9 cellular contexts compared by ENCODE assay signal in genomic region chr10:86798636-86799035, GRCh38. TPM values are rescaled to one million over a fixed set of nuclear protein-coding genes. Genes with fewer than 3 reads are reported as not detected.
A peak's percentile ranks its signal among the peaks of the same experiment; 100 is the strongest.
DNase-seq lines count a peak whose midpoint lies in the region; ATAC-seq and TF ChIP-seq lines count a peak whose summit lies in the region.
"Had no signal": no experiment of that assay in that cellular context is flagged by ENCODE, and none has a peak within 500 bp of the region (broad histone marks: within the 10 kb centered on the region; RNA-seq: fewer than 3 reads in every experiment).

No MANE protein-coding gene starts in this region.

- in situ Hi-C loops in transverse colon (cut with MboI; ENCODE audit: low pct_ligation_motif_present in 1 of 4, low pct_unique_long_range_greater_than_20kb in 1 of 4, low sequenced_read_pairs in 3 of 4) = no loop called here

- H3K36me3 ChIP-seq in transverse colon = no peaks in the 10 kb centered on the region
- H3K36me3 ChIP-seq: BLaER1 had no signal

- intact Hi-C loops in activated naive CD4-positive, alpha-beta T cell treated with anti-CD3 and anti-CD28 coated beads for 36 hours (cut with micrococcal nuclease) = loop anchor here (2.0 to 5.0 kb wide), 2 partner anchors 42 to 86 kb away; partner anchors contain the start of gene BMPR1A
- intact Hi-C loops in transverse colon (cut with DNase I; ENCODE audit: low total_unique reads) (no loop called here), posterior cingulate gyrus (cut with DNase I) (no loop called here)

- TF ChIP-seq CTCF in transverse colon (IDR thresholded peaks at IDR 0.05) = no peak

- H3K9me3 ChIP-seq in transverse colon = no peaks in the 10 kb centered on the region
- H3K9me3 ChIP-seq: BLaER1 had no signal

- H3K27me3 Mint-ChIP-seq in activated naive CD4-positive, alpha-beta T cell treated with anti-CD3 and anti-CD28 coated beads for 36 hours (ENCODE audit: low read depth) = no peaks in the 10 kb centered on the region

- H3K4me1 Mint-ChIP-seq in activated naive CD4-positive, alpha-beta T cell treated with anti-CD3 and anti-CD28 coated beads for 36 hours (ENCODE audit: low read depth) = peaks cover 18% of the 10 kb centered on the region

- peak; percentile 72 for ATAC-seq in HG03280 (IDR thresholded peaks at IDR 0.05; ENCODE audit: unreplicated experiment)

- peaks cover 4 to 52% (median 21%) of the 10 kb centered on the region in 4 donors for H3K4me1 ChIP-seq in transverse colon
- H3K4me1 ChIP-seq: BLaER1 had no signal

- H3K36me3 Mint-ChIP-seq in activated naive CD4-positive, alpha-beta T cell treated with anti-CD3 and anti-CD28 coated beads for 36 hours (ENCODE audit: low read depth) = no peaks in the 10 kb centered on the region

- no peak for TF ChIP-seq EP300 in transverse colon (IDR thresholded peaks at IDR 0.05; ENCODE audit: low read depth)

- no peak overlapping the region for H3K4me3 Mint-ChIP-seq in activated naive CD4-positive, alpha-beta T cell treated with anti-CD3 and anti-CD28 coated beads for 36 hours

- H3K4me3 ChIP-seq in transverse colon = no peak overlapping the region
- H3K4me3 ChIP-seq: BLaER1 had no signal

- DNase-seq in activated naive CD4-positive, alpha-beta T cell treated with anti-CD3 and anti-CD28 coated beads for 36 hours = peak; percentile 19
- no peak for DNase-seq in activated naive CD4-positive, alpha-beta T cell treated with anti-CD3 and anti-CD28 coated beads, Interleukin-2, amount 50 U/mL, for 16 hours
- DNase-seq in caudate nucleus (lab: John Stamatoyannopoulos, UW) (no peak), transverse colon (no peak), posterior cingulate gyrus (no peak), DMS79 treated with DMSO at 0.1 percent for 48 hours (lab: John Stamatoyannopoulos, UW) (no peak)
- DNase-seq in activated effector memory CD4-positive, alpha-beta T cell treated with Interleukin-2 at 50 U/mL for 16 hours = no peak

- no peaks in the 10 kb centered on the region for H3K27me3 ChIP-seq in transverse colon
- H3K27me3 ChIP-seq: BLaER1 had no signal

- H3K27ac Mint-ChIP-seq in activated naive CD4-positive, alpha-beta T cell treated with anti-CD3 and anti-CD28 coated beads for 36 hours = no peak overlapping the region

- no peaks in the 10 kb centered on the region for H3K9me3 Mint-ChIP-seq in activated naive CD4-positive, alpha-beta T cell treated with anti-CD3 and anti-CD28 coated beads for 36 hours

- WGBS in transverse colon (ENCODE audit: low coverage in 1 of 2), 2 donors = 9 to 15% methylated on average over 1 of the region's 1 CpG

- TF ChIP-seq POLR2A in transverse colon (IDR thresholded peaks at IDR 0.05) = no peak

- CTCF ChIA-PET in activated naive CD4-positive, alpha-beta T cell treated with anti-CD3 and anti-CD28 coated beads for 36 hours (lab: Charles Lee) = interaction anchor here (0.6 to 0.9 kb wide), 4 partner anchors 10 to 141 kb away, joined by 3 to 5 read pairs (median 4); no protein-coding TSS in a partner anchor

- H3K27ac ChIP-seq in caudate nucleus (ENCODE audit: low read depth, low read length) = peak overlapping the region; percentile 48
- peak overlapping the region; percentile 14 to 40 (median 26) for H3K27ac ChIP-seq in transverse colon
- H3K27ac ChIP-seq: BLaER1 had no signal

RNA-seq across cellular contexts. Expression of gene BMPR1A, which starts 42.2 kb away (rescaled TPM):
- 1 to 10 TPM; 2.9 to 6.8 TPM for total RNA-seq in activated naive CD4-positive, alpha-beta T cell treated with anti-CD3 and anti-CD28 coated beads for 36 hours
- 10 to 100 TPM; 29.3 to 45.2 (median 38.0) TPM for total RNA-seq in transverse colon
